ENCODE assay signal across 27 cellular contexts in genomic region chr2:217801711-217802110, GRCh38.
DNase-seq lines count a peak whose midpoint lies in the region; ATAC-seq and TF ChIP-seq lines count a peak whose summit lies in the region.
"Had no signal": no experiment of that assay in that cellular context is flagged by ENCODE, and none has a peak within 500 bp of the region (broad histone marks: within the 10 kb centered on the region; RNA-seq: fewer than 3 reads in every experiment).

No MANE protein-coding gene starts in this region.

- ATAC-seq in omental fat pad (ENCODE audit: low FRiP score) (no peak), thoracic aorta (ENCODE audit: insufficient number of reproducible peaks, low FRiP score, low read depth) (no peak), HG03095 (IDR thresholded peaks at IDR 0.05; ENCODE audit: unreplicated experiment) (no peak)
- no peak for ATAC-seq in activated CD4-positive, alpha-beta T cell treated with anti-CD3 and anti-CD28 coated beads for 36 hours
- ATAC-seq: GM12878, SK-N-SH treated with all-trans-retinoic acid at 6 μM for 48 hours, T-helper 17 cell had no signal

- H3K27ac Mint-ChIP-seq in activated CD4-positive, alpha-beta T cell treated with anti-CD3 and anti-CD28 coated beads for 36 hours: no peak overlapping the region
- H3K27ac Mint-ChIP-seq: CD4-positive, CD25-positive, alpha-beta regulatory T cell; T-helper 17 cell had no signal

- no peak overlapping the region for H3K4me3 Mint-ChIP-seq in activated CD4-positive, alpha-beta T cell treated with anti-CD3 and anti-CD28 coated beads for 36 hours
- H3K4me3 Mint-ChIP-seq: CD4-positive, CD25-positive, alpha-beta regulatory T cell; T-helper 17 cell had no signal

- intact Hi-C loops in esophagus squamous epithelium (cut with DNase I): no loop called here
- intact Hi-C loops in activated CD4-positive, alpha-beta T cell treated with anti-CD3 and anti-CD28 coated beads for 36 hours (cut with DNase I, micrococcal nuclease): no loop called here

- no peaks in the 10 kb centered on the region for H3K27me3 ChIP-seq in esophagus squamous epithelium
- H3K27me3 ChIP-seq in thoracic aorta (replicated peaks; ENCODE audit: insufficient read depth): no peaks in the 10 kb centered on the region
- H3K27me3 ChIP-seq: vagina had no signal

- H3K4me3 ChIP-seq in esophagus squamous epithelium (no peak overlapping the region), thoracic aorta (no peak overlapping the region)
- H3K4me3 ChIP-seq: GM12878, smooth muscle cell, vagina had no signal

- H3K36me3 ChIP-seq in esophagus squamous epithelium: peaks cover 0 to 59% (median 4%) of the 10 kb centered on the region in 3 donors
- peaks cover 66% of the 10 kb centered on the region for H3K36me3 ChIP-seq in thoracic aorta

- no peak for TF ChIP-seq POLR2A in esophagus squamous epithelium (IDR thresholded peaks at IDR 0.05)

- no peaks in the 10 kb centered on the region for H3K4me1 Mint-ChIP-seq in activated CD4-positive, alpha-beta T cell treated with anti-CD3 and anti-CD28 coated beads for 36 hours

- H3K27ac ChIP-seq in esophagus squamous epithelium (peak overlapping the region in 3 of 4 donors; percentile 44 to 77 (median 56)), thoracic aorta (peak overlapping the region; percentile 24 to 31)
- H3K27ac ChIP-seq: 22Rv1, vagina had no signal

- no peaks in the 10 kb centered on the region for H3K9me3 ChIP-seq in esophagus squamous epithelium
- no peaks in the 10 kb centered on the region for H3K9me3 ChIP-seq in thoracic aorta
- H3K9me3 ChIP-seq: vagina had no signal

- POLR2A ChIA-PET in activated CD4-positive, alpha-beta T cell treated with anti-CD3 and anti-CD28 coated beads for 36 hours (lab: Charles Lee): no interaction called here

- no peaks in the 10 kb centered on the region for H3K36me3 Mint-ChIP-seq in activated CD4-positive, alpha-beta T cell treated with anti-CD3 and anti-CD28 coated beads for 36 hours (ENCODE audit: low read depth)
- H3K36me3 Mint-ChIP-seq: CD4-positive, CD25-positive, alpha-beta regulatory T cell had no signal

- peaks cover 3% of the 10 kb centered on the region for H3K9me3 Mint-ChIP-seq in activated CD4-positive, alpha-beta T cell treated with anti-CD3 and anti-CD28 coated beads for 36 hours (ENCODE audit: low read depth)
- H3K9me3 Mint-ChIP-seq: CD4-positive, CD25-positive, alpha-beta regulatory T cell had no signal

- peak; percentile 51 for DNase-seq in activated effector memory CD4-positive, alpha-beta T cell treated with anti-CD3 and anti-CD28 coated beads, Interleukin-2, amount 50 U/mL, for 16 hours
- DNase-seq in activated effector memory CD4-positive, alpha-beta T cell treated with Interleukin-2 at 50 U/mL for 16 hours: no peak
- no peak for DNase-seq in esophagus squamous epithelium (lab: John Stamatoyannopoulos, UW)
- DNase-seq in omental fat pad (ENCODE audit: low spot score): peak; percentile 14
- DNase-seq in thoracic aorta (ENCODE audit: low spot score): no peak
- no peak for DNase-seq in COLO668 (lab: John Stamatoyannopoulos, UW; ENCODE audit: unreplicated experiment)
- no peak for DNase-seq in activated CD4-positive, alpha-beta T cell treated with anti-CD3 and anti-CD28 coated beads for 36 hours
- DNase-seq: activated CD4-positive, alpha-beta T cell treated with anti-CD3 and anti-CD28 coated beads for 48 hours; activated CD8-positive, alpha-beta memory T cell treated with anti-CD3 and anti-CD28 coated beads for 24 hours; activated gamma-delta T cell treated with Interleukin-2 at 50 U/mL for 16 hours; activated T-cell treated with anti-CD3 and anti-CD28 coated beads, Interleukin-2, amount 50 U/mL, for 1 hour; CD4-positive, CD25-positive, alpha-beta regulatory T cell; cerebellar nuclear complex; Karpas-422; kidney; NCI-H1436; NCI-H446; NCI-H82; stimulated activated CD4-positive, alpha-beta T cell treated with anti-CD3 and anti-CD28 coated beads, Interleukin-1b, Interleukin-23, amount 100 ng/mL, for 48 hours; stimulated activated CD8-positive, alpha-beta memory T cell treated with anti-CD3 and anti-CD28 coated beads, Interleukin-4, amount 100 ng/mL, for 48 hours; T-helper 17 cell had no signal

- H3K27me3 Mint-ChIP-seq in activated CD4-positive, alpha-beta T cell treated with anti-CD3 and anti-CD28 coated beads for 36 hours: no peaks in the 10 kb centered on the region
- H3K27me3 Mint-ChIP-seq: T-helper 17 cell had no signal

- CTCF ChIA-PET in activated CD4-positive, alpha-beta T cell treated with anti-CD3 and anti-CD28 coated beads for 36 hours (lab: Charles Lee): interaction anchor here (1.1 to 1.4 kb wide), 2 partner anchors 16 to 184 kb away, joined by 3 to 4 read pairs; no protein-coding TSS in a partner anchor

- TF ChIP-seq CTCF in esophagus squamous epithelium (IDR thresholded peaks at IDR 0.05): no peak
- no peak for TF ChIP-seq CTCF in omental fat pad (IDR thresholded peaks at IDR 0.05)
- no peak for TF ChIP-seq CTCF in thoracic aorta (IDR thresholded peaks at IDR 0.05)

- H3K4me1 ChIP-seq in esophagus squamous epithelium: peaks cover 0 to 91% (median 15%) of the 10 kb centered on the region in 3 donors
- H3K4me1 ChIP-seq in thoracic aorta (ENCODE audit: control insufficient read depth in 1 of 2, low read depth in 2 of 2): peaks cover 15 to 52% of the 10 kb centered on the region in 2 donors

- 55 to 65% methylated on average over 8 of the region's 8 CpGs for WGBS in esophagus squamous epithelium, 2 donors

Comparison
In these comparisons a context has a peak if more than half of its experiments do, and no peak if none do; other contexts are left out.
1. DNase-seq: peak in activated effector memory CD4-positive, alpha-beta T cell treated with anti-CD3 and anti-CD28 coated beads, Interleukin-2, amount 50 U/mL, for 16 hours (single experiment) and omental fat pad (single experiment); none in activated effector memory CD4-positive, alpha-beta T cell treated with Interleukin-2 at 50 U/mL for 16 hours (single experiment), esophagus squamous epithelium (single experiment), thoracic aorta (single experiment), COLO668 (single experiment) and activated CD4-positive, alpha-beta T cell treated with anti-CD3 and anti-CD28 coated beads for 36 hours (single experiment).